In the genomic region with DNA sequence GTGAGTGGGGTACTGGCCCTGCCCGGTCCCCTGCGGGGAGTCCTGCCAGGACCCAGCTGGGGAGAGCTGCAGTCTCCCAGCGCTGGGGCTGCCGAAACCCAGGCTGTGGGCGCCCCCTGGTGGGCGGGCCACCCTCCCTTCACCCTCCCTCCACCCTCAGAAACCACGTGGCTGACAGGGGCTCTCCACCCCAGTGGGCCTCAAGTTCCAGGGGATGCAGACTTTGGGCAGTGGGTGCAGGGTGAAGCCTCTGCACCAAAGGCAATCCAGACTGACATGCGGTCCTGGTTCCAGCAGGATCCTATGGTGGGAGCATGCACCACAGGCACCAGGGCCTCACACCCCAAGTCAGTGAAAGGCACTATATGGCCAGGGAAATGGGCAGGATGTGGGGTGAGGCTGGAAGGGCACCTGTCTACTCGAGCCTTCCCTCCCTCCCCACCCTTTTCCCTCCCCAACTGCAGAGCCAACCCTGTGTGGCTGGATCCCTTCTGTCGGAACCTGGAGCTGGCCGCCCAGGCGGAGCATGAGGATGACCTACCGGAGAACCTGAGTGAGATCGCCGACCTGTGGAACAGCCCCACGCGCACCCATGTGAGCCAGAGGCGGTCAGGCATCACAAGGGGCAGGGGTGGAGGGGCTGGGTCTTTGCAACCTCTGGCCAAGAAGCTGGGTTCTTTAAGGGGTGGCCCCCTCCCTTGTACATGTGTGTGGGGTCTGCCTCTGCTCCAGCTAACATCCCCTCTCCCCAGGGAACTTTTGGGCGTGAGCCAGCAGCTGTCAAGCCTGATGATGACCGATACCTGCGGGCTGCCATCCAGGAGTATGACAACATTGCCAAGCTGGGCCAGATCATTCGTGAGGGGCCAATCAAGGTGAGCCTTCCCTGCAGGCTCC, we compare ENCODE assay signal across 8 cellular contexts. TPM values are rescaled to one million over a fixed set of nuclear protein-coding genes. Genes with fewer than 3 reads are reported as not detected.
DNase-seq lines count a peak whose midpoint lies in the region; ATAC-seq and TF ChIP-seq lines count a peak whose summit lies in the region.

No MANE protein-coding gene starts in this region.

- TF ChIP-seq EP300 in upper lobe of left lung (IDR thresholded peaks at IDR 0.05) = no peak

- H3K79me2 ChIP-seq in parathyroid adenoma = no peaks in the 10 kb centered on the region

- ATAC-seq in HG03108 (IDR thresholded peaks at IDR 0.05; ENCODE audit: unreplicated experiment) (peak; percentile 76), upper lobe of left lung (ENCODE audit: low FRiP score in 2 of 2) (peak; percentile 79 to 83)

- H3K4me3 ChIP-seq in GM06990 (replicated peaks; ENCODE audit: low read depth, low read length) = no peak overlapping the region
- no peak overlapping the region for H3K4me3 ChIP-seq in parathyroid adenoma (ENCODE audit: low read depth, low read length)
- no peak overlapping the region for H3K4me3 ChIP-seq in upper lobe of left lung

- H3K27ac ChIP-seq in parathyroid adenoma = peak overlapping the region; percentile 39
- no peak overlapping the region for H3K27ac ChIP-seq in upper lobe of left lung

- 44 to 100% methylated on average over 1 to 20 of the region's 22 CpGs for WGBS in upper lobe of left lung, 2 donors

- DNase-seq in GM06990 (ENCODE audit: extremely low read depth, insufficient read length) = peak; percentile 81
- DNase-seq in RKO (ENCODE audit: low spot score) = peak; percentile 41
- DNase-seq in activated T-helper 1 cell treated with anti-CD3 and anti-CD28 coated beads, Interleukin-2, amount 50 U/mL, for 16 hours (ENCODE audit: low read depth in 1 of 2, low spot score in 1 of 2) = peak; percentile 69 to 70
- peak; percentile 38 for DNase-seq in foreskin melanocyte
- DNase-seq in upper lobe of left lung = peak; percentile 65 to 96
- DNase-seq in SHP77 (lab: John Stamatoyannopoulos, UW) = no peak

- H3K36me3 ChIP-seq in GM06990 (ENCODE audit: control insufficient read depth, insufficient read depth, low read length) = peaks cover 17% of the 10 kb centered on the region
- H3K36me3 ChIP-seq in parathyroid adenoma (ENCODE audit: control insufficient read depth, insufficient read depth, low read length) = no peaks in the 10 kb centered on the region
- peaks cover 13 to 26% (median 20%) of the 10 kb centered on the region in 4 donors for H3K36me3 ChIP-seq in upper lobe of left lung

- H3K27me3 ChIP-seq in GM06990 (replicated peaks; ENCODE audit: control insufficient read depth, insufficient read depth, low read length) = no peaks in the 10 kb centered on the region
- no peaks in the 10 kb centered on the region for H3K27me3 ChIP-seq in parathyroid adenoma (ENCODE audit: control insufficient read depth, insufficient read depth, low read length)
- no peaks in the 10 kb centered on the region for H3K27me3 ChIP-seq in upper lobe of left lung

- no peak overlapping the region for H3K4me2 ChIP-seq in parathyroid adenoma (ENCODE audit: low read length)

- TF ChIP-seq CTCF in GM06990 (IDR thresholded peaks at IDR 0.05; ENCODE audit: insufficient read depth, low read length, poor library complexity, severe bottlenecking) (peak; percentile 91), parathyroid adenoma (IDR thresholded peaks at IDR 0.05) (peak; percentile 71), upper lobe of left lung (IDR thresholded peaks at IDR 0.05) (peak; percentile 84 to 92 (median 91))

- H2AFZ ChIP-seq in parathyroid adenoma = no peak overlapping the region

- H3K9me3 ChIP-seq in parathyroid adenoma (ENCODE audit: control insufficient read depth, low read length) (no peaks in the 10 kb centered on the region), upper lobe of left lung (no peaks in the 10 kb centered on the region)

- no peak for TF ChIP-seq POLR2A in upper lobe of left lung (IDR thresholded peaks at IDR 0.05)

- no peak overlapping the region for H3K9ac ChIP-seq in parathyroid adenoma

- peaks cover 15% of the 10 kb centered on the region for H3K4me1 ChIP-seq in parathyroid adenoma
- H3K4me1 ChIP-seq in upper lobe of left lung = peaks cover 0 to 11% (median 4%) of the 10 kb centered on the region in 4 donors

RNA-seq across cellular contexts. Expression of a gene that starts 38.8 kb away (rescaled TPM):
- 1,000 to 10,000 TPM in 3 of 6 donors, 100 to 1,000 TPM in 3; 776 to 2,056 (median 1,236) TPM for total RNA-seq in upper lobe of left lung

RNA-seq across cellular contexts. Expression of a gene that starts 38.9 kb away (rescaled TPM):
- total RNA-seq in upper lobe of left lung = 100 to 1,000 TPM in 2 of 6 donors, 10 to 100 TPM in 4; 51.7 to 167 (median 92.5) TPM

Comparison
In these comparisons a context has a peak if more than half of its experiments do, and no peak if none do; other contexts are left out.
1. DNase-seq: peak in GM06990 (single experiment), RKO (single experiment), activated T-helper 1 cell treated with anti-CD3 and anti-CD28 coated beads, Interleukin-2, amount 50 U/mL, for 16 hours (2 of 2), foreskin melanocyte (single experiment) and upper lobe of left lung (2 of 2); none in SHP77 (0 of 2).
2. Peak in every context shown above with its lines, with median percentiles within 50 percentile points of each other: CTCF ChIP-seq.